ENCODE assay signal across 15 cellular contexts in the genomic region with DNA sequence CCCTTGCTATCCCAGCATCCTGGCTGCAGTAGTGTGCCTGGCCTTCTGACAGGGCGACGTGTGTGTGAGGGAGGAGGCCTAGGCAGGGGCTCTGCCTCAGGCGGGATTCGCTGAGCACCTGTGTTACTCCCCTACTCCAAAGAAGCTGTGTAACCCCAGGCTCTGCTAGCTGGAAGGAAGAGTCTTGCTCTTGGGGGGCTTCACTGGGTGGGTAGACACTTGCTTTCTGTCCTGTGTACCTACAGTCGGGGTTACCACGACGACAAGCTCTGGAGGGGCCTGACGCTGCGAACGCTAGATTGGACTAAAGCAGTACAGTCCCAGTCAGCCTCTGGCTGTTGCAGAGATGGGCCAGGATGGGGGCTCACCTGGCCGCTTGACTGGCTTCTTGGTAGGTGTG. TPM values are rescaled to one million over a fixed set of nuclear protein-coding genes. Genes with fewer than 3 reads are reported as not detected.
DNase-seq lines count a peak whose midpoint lies in the region; ATAC-seq and TF ChIP-seq lines count a peak whose summit lies in the region.
"Had no signal": no experiment of that assay in that cellular context is flagged by ENCODE, and none has a peak within 500 bp of the region (broad histone marks: within the 10 kb centered on the region; RNA-seq: fewer than 3 reads in every experiment).

No MANE protein-coding gene starts in this region.

- peaks cover 33% of the 10 kb centered on the region for H3F3A ChIP-seq in GM23248 (ENCODE audit: insufficient read depth)

- POLR2A ChIA-PET in RWPE1 (lab: Yijun Ruan, JAX; ENCODE audit: low non-redundant PET) = interaction anchor here (0.6 kb wide), 1 partner anchor 26 kb away, joined by 3 read pairs; no protein-coding TSS in a partner anchor

- H3K27me3 ChIP-seq in ACC112 (ENCODE audit: insufficient read depth, low read length) = no peaks in the 10 kb centered on the region
- no peaks in the 10 kb centered on the region for H3K27me3 ChIP-seq in GM23248 (replicated peaks; ENCODE audit: insufficient read depth)
- H3K27me3 ChIP-seq in sigmoid colon = no peaks in the 10 kb centered on the region
- H3K27me3 ChIP-seq in thyroid gland = no peaks in the 10 kb centered on the region
- H3K27me3 ChIP-seq: BLaER1 treated with 17β-estradiol and CSF1 and Interleukin-3, amounts not matched to agents 10 nM and 100 nM had no signal

- H3K4me1 ChIP-seq in ACC112 (ENCODE audit: control insufficient read depth, insufficient read depth, low read length, unreplicated experiment) (peaks cover 8% of the 10 kb centered on the region), GM23248 (ENCODE audit: insufficient read depth) (peaks cover 11% of the 10 kb centered on the region), sigmoid colon (no peaks in the 10 kb centered on the region), thyroid gland (no peaks in the 10 kb centered on the region)

- H3K9me3 ChIP-seq in GM23248 (ENCODE audit: low read depth) (no peaks in the 10 kb centered on the region), sigmoid colon (no peaks in the 10 kb centered on the region), thyroid gland (no peaks in the 10 kb centered on the region)
- H3K9me3 ChIP-seq: BLaER1 treated with 17β-estradiol and CSF1 and Interleukin-3, amounts not matched to agents 10 nM and 100 nM had no signal

- H3K9me2 ChIP-seq in GM23248 (ENCODE audit: insufficient read depth) = no peaks in the 10 kb centered on the region

- no peak for DNase-seq in GM23248
- no peak for DNase-seq in RWPE1 (ENCODE audit: low spot score)
- peak; percentile 46 for DNase-seq in sigmoid colon
- DNase-seq in thyroid gland = no peak
- DNase-seq: AML-193; CD4-positive, CD25-positive, alpha-beta regulatory T cell; DMS79 treated with DMSO at 0.1 percent for 48 hours; EL; KBM-7 had no signal

- TF ChIP-seq CTCF in RWPE1 (conservative IDR thresholded peaks at IDR 0.05; ENCODE audit: low read depth) (no peak), sigmoid colon (IDR thresholded peaks at IDR 0.05) (no peak), thyroid gland (IDR thresholded peaks at IDR 0.05) (no peak)

- in situ Hi-C loops in GM23248 (cut with MboI) = no loop called here

- H4K20me1 ChIP-seq in GM23248 (ENCODE audit: insufficient read depth) = no peaks in the 10 kb centered on the region

- TF ChIP-seq EP300 in sigmoid colon (IDR thresholded peaks at IDR 0.05) = no peak

- H3K27ac ChIP-seq in ACC112 (ENCODE audit: low read depth, low read length) (peak overlapping the region; percentile 72; the same call in 1 of the 2 replicates), GM23248 (peak overlapping the region; percentile 74; the same call in 1 of the 2 replicates), RWPE1 (peak overlapping the region; percentile 5; the same call in 1 of the 2 replicates), sigmoid colon (no peak overlapping the region), thyroid gland (no peak overlapping the region)
- H3K27ac ChIP-seq: 22Rv1 had no signal

- CTCF ChIA-PET in RWPE1 (lab: Yijun Ruan, JAX) = interaction anchor here (1.3 kb wide), 1 partner anchor 97 kb away, joined by 4 read pairs; no protein-coding TSS in a partner anchor

- H3K36me3 ChIP-seq in ACC112 (ENCODE audit: insufficient read depth, low read length) = peaks cover 15% of the 10 kb centered on the region; the same call in 1 of the 2 replicates
- peaks cover 22% of the 10 kb centered on the region for H3K36me3 ChIP-seq in GM23248 (ENCODE audit: low read depth)
- H3K36me3 ChIP-seq in sigmoid colon = peaks cover 26 to 97% (median 68%) of the 10 kb centered on the region in 4 donors
- peaks cover 48 to 64% of the 10 kb centered on the region in 2 donors for H3K36me3 ChIP-seq in thyroid gland

- no peak overlapping the region for H3K9ac ChIP-seq in GM23248

- H2AFZ ChIP-seq in ACC112 (ENCODE audit: low read length, unreplicated experiment) (no peak overlapping the region), GM23248 (no peak overlapping the region)

- TF ChIP-seq POLR2A in sigmoid colon (IDR thresholded peaks at IDR 0.05) (no peak), thyroid gland (IDR thresholded peaks at IDR 0.05) (no peak)

- intact Hi-C loops in sigmoid colon (cut with DNase I) = no loop called here
- intact Hi-C loops in thyroid gland (cut with DNase I) = no loop called here

- H3K4me2 ChIP-seq in GM23248 (ENCODE audit: unreplicated experiment) = no peak overlapping the region

- H3K79me2 ChIP-seq in ACC112 (ENCODE audit: control insufficient read depth, insufficient read depth, low read length, unreplicated experiment) (no peaks in the 10 kb centered on the region), GM23248 (ENCODE audit: insufficient read depth) (peaks cover 7% of the 10 kb centered on the region; the same call in 1 of the 2 replicates)

- 97 to 98% methylated on average over 11 of the region's 11 CpGs for WGBS in GM23248 (ENCODE audit: low coverage in 1 of 2, low lambda C conversion rate in 2 of 2, missing lambda C conversion rate in 2 of 2), 2 experiments
- 89 to 96% methylated on average over 11 of the region's 11 CpGs for WGBS in sigmoid colon, 2 donors
- WGBS in thyroid gland, 2 donors = 94 to 97% methylated on average over 10 to 11 of the region's 11 CpGs

- H3K4me3 ChIP-seq in ACC112 (ENCODE audit: low read depth, low read length) = no peak overlapping the region
- no peak overlapping the region for H3K4me3 ChIP-seq in GM23248
- H3K4me3 ChIP-seq in sigmoid colon = no peak overlapping the region
- H3K4me3 ChIP-seq in thyroid gland (replicated peaks in 1 of 3) = no peak overlapping the region
- H3K4me3 ChIP-seq: BLaER1 treated with 17β-estradiol and CSF1 and Interleukin-3, amounts not matched to agents 10 nM and 100 nM had no signal

- ATAC-seq in GM21528 (IDR thresholded peaks at IDR 0.05; ENCODE audit: low FRiP score, unreplicated experiment) (no peak), GM21737 (IDR thresholded peaks at IDR 0.05; ENCODE audit: unreplicated experiment) (no peak)

RNA-seq across cellular contexts. Expression of a gene that starts 9.5 kb away (rescaled TPM):
- 88.0 and 101 TPM in 2 replicates for total RNA-seq in GM23248 (2014; rRNA removed; shearing (Covaris generic))
- 98.6 and 101 TPM in 2 replicates for polyA plus RNA-seq in GM23248 (2016; fragmentation: Nextera tagmentation; extraction: Ambion mirVana)
- total RNA-seq in sigmoid colon = 10 to 100 TPM; 58.9 to 82.0 (median 75.3) TPM
- 10 to 100 TPM; 36.8 to 74.4 (median 38.4) TPM for polyA plus RNA-seq in sigmoid colon
- 100 to 1,000 TPM in 3 of 4 donors, 10 to 100 TPM in 1; 97.8 to 131 (median 115) TPM for total RNA-seq in thyroid gland

RNA-seq across cellular contexts. Expression of a gene that starts 15.1 kb away (rescaled TPM):
- 0.51 TPM in 1 of 2 replicates, not detected in the other for total RNA-seq in GM23248 (2014; rRNA removed; shearing (Covaris generic))
- polyA plus RNA-seq in GM23248 (2016; fragmentation: Nextera tagmentation; extraction: Ambion mirVana) (0.85 and 1.9 TPM in 2 replicates), sigmoid colon (1 to 10 TPM; 1.2 to 1.3 (median 1.2) TPM)
- total RNA-seq in sigmoid colon (1 to 10 TPM in 2 of 4 donors, under 1 TPM in 2; 0.16 to 3.5 (median 0.81) TPM), thyroid gland (1 to 10 TPM in 1 of 4 donors, not detected in 3; 2.2 TPM)
- total RNA-seq: A673 had no signal

RNA-seq across cellular contexts. Expression of a gene that starts 19.5 kb away (rescaled TPM):
- not detected in 2 replicates for total RNA-seq in GM23248 (2014; rRNA removed; shearing (Covaris generic))
- polyA plus RNA-seq in GM23248 (2016; fragmentation: Nextera tagmentation; extraction: Ambion mirVana) (0.18 TPM in 1 of 2 replicates, not detected in the other), sigmoid colon (1 to 10 TPM in 1 of 3 donors, not detected in 2; 1.6 TPM)
- total RNA-seq in sigmoid colon (10 to 100 TPM in 1 of 4 donors, 1 to 10 TPM in 3; 5.4 to 20.2 (median 8.2) TPM), thyroid gland (not detected)
- total RNA-seq: A673 had no signal

RNA-seq across cellular contexts. Expression of a gene that starts 21.7 kb away (rescaled TPM):
- total RNA-seq in GM23248 (2014; rRNA removed; shearing (Covaris generic)) = 28.8 and 38.2 TPM in 2 replicates
- 69.8 and 76.5 TPM in 2 replicates for polyA plus RNA-seq in GM23248 (2016; fragmentation: Nextera tagmentation; extraction: Ambion mirVana)
- total RNA-seq in sigmoid colon = 10 to 100 TPM; 53.1 to 60.6 (median 53.8) TPM
- 10 to 100 TPM; 37.2 to 52.4 (median 37.7) TPM for polyA plus RNA-seq in sigmoid colon
- total RNA-seq in thyroid gland = 10 to 100 TPM; 48.2 to 67.0 (median 54.5) TPM

RNA-seq across cellular contexts. Expression of a gene that starts 47.0 kb away (rescaled TPM):
- not detected in 2 replicates for total RNA-seq in GM23248 (2014; rRNA removed; shearing (Covaris generic))
- polyA plus RNA-seq in GM23248 (2016; fragmentation: Nextera tagmentation; extraction: Ambion mirVana) (not detected in 2 replicates), sigmoid colon (1 to 10 TPM in 1 of 3 donors, under 1 TPM in 2; 0.23 to 2.3 (median 0.60) TPM)
- total RNA-seq in sigmoid colon (under 1 TPM in 1 of 4 donors, not detected in 3; 0.14 TPM), thyroid gland (1 to 10 TPM; 1.1 to 6.5 (median 5.7) TPM)

Comparison
In these comparisons a context has a peak if more than half of its experiments do, and no peak if none do; other contexts are left out.
1. H3K27ac ChIP-seq: peak in ACC112 (single experiment), GM23248 (single experiment) and RWPE1 (single experiment); none in sigmoid colon (0 of 4) and thyroid gland (0 of 3).